ENCODE assay signal across 1 cellular context in genomic region chr20:1813101-1813529, GRCh38.
A peak's percentile ranks its signal among the peaks of the same experiment; 100 is the strongest.
TF ChIP-seq lines count a peak whose summit lies in the region.

No MANE protein-coding gene starts in this region.

TF ChIP-seq in HEK293, 187 proteins besides CTCF, POLR2A, EP300 and RAD21 (continued from another document):
- TF ChIP-seq ZNF776 (tag by site-specific recombination; IDR thresholded peaks at IDR 0.05; ENCODE audit: borderline replicate concordance) (no peak), ZNF561 (tag by site-specific recombination; IDR thresholded peaks at IDR 0.05; ENCODE audit: borderline replicate concordance) (no peak), ZNF366 (tag by site-specific recombination; conservative IDR thresholded peaks at IDR 0.05) (no peak), ZBTB48 (tag by site-specific recombination; IDR thresholded peaks at IDR 0.05) (no peak), EGR2 (tag by site-specific recombination; IDR thresholded peaks at IDR 0.05; ENCODE audit: low read depth) (0 out of 2 replicates have a peak, but pooled peaks have one; percentile 6), ZNF2 (tag by site-specific recombination; IDR thresholded peaks at IDR 0.05) (no peak), ZNF660 (tag by site-specific recombination; IDR thresholded peaks at IDR 0.05) (peak; percentile 95), ZNF629 (tag by site-specific recombination; IDR thresholded peaks at IDR 0.05) (peak; percentile 46; the same call in 1 of the 2 replicates), ELK4 (IDR thresholded peaks at IDR 0.05; ENCODE audit: borderline replicate concordance, low read depth, low read length) (no peak), ZNF544 (tag by site-specific recombination; IDR thresholded peaks at IDR 0.05) (no peak), ZNF530 (tag by site-specific recombination; IDR thresholded peaks at IDR 0.05; ENCODE audit: low read depth) (no peak), ZNF121 (tag by site-specific recombination; IDR thresholded peaks at IDR 0.05) (no peak), ZNF10 (tag by site-specific recombination; IDR thresholded peaks at IDR 0.05) (no peak), ZNF202 (tag by site-specific recombination; IDR thresholded peaks at IDR 0.05; ENCODE audit: borderline replicate concordance) (no peak), ZNF433 (tag by site-specific recombination; IDR thresholded peaks at IDR 0.05; ENCODE audit: low read depth) (no peak), ZBTB44 (tag by site-specific recombination; IDR thresholded peaks at IDR 0.05) (no peak), ZNF48 (tag by site-specific recombination; IDR thresholded peaks at IDR 0.05) (no peak), ZNF140 (tag by site-specific recombination; IDR thresholded peaks at IDR 0.05) (no peak), ZIC2 (tag by site-specific recombination; IDR thresholded peaks at IDR 0.05) (0 out of 2 replicates have a peak, but pooled peaks have one; percentile 7), ZNF146 (tag by site-specific recombination; IDR thresholded peaks at IDR 0.05) (no peak), ZNF223 (tag by site-specific recombination; IDR thresholded peaks at IDR 0.05) (no peak), ZNF354C (tag by site-specific recombination; IDR thresholded peaks at IDR 0.05; ENCODE audit: borderline replicate concordance, low read depth) (no peak), OSR2 (tag by site-specific recombination; IDR thresholded peaks at IDR 0.05) (0 out of 2 replicates have a peak, but pooled peaks have one; percentile 30), ZNF148 (tag by site-specific recombination; IDR thresholded peaks at IDR 0.05; ENCODE audit: borderline replicate concordance) (no peak), ZNF571 (tag by site-specific recombination; IDR thresholded peaks at IDR 0.05) (no peak), KLF16 (tag by site-specific recombination; IDR thresholded peaks at IDR 0.05) (no peak), FEZF1 (tag by site-specific recombination; IDR thresholded peaks at IDR 0.05) (peak; percentile 12; the same call in 1 of the 2 replicates), KLF9 (tag by site-specific recombination; IDR thresholded peaks at IDR 0.05; ENCODE audit: low read depth) (no peak), SP2 (tag by site-specific recombination; IDR thresholded peaks at IDR 0.05) (no peak), SP7 (tag by site-specific recombination; IDR thresholded peaks at IDR 0.05) (no peak), ZBTB21 (tag by site-specific recombination; IDR thresholded peaks at IDR 0.05) (no peak), ZNF335 (tag by site-specific recombination; conservative IDR thresholded peaks at IDR 0.05) (peak; percentile 26; the same call in 1 of the 2 replicates), ZNF596 (tag by site-specific recombination; IDR thresholded peaks at IDR 0.05) (no peak), ZNF292 (tag by site-specific recombination; IDR thresholded peaks at IDR 0.05; ENCODE audit: borderline replicate concordance, low read depth) (no peak), ZNF621 (tag by site-specific recombination; IDR thresholded peaks at IDR 0.05) (no peak), ZNF626 (tag by site-specific recombination; IDR thresholded peaks at IDR 0.05) (no peak), ZSCAN16 (tag by site-specific recombination; IDR thresholded peaks at IDR 0.05) (no peak), SP3 (tag by site-specific recombination; IDR thresholded peaks at IDR 0.05) (no peak), ZNF37A (tag by site-specific recombination; IDR thresholded peaks at IDR 0.05) (no peak), ZNF747 (tag by site-specific recombination; IDR thresholded peaks at IDR 0.05) (no peak), ZNF549 (tag by site-specific recombination; IDR thresholded peaks at IDR 0.05) (no peak), ZEB2 (tag by site-specific recombination; IDR thresholded peaks at IDR 0.05) (peak; percentile 48; the same call in 1 of the 2 replicates), MYNN (tag by site-specific recombination; IDR thresholded peaks at IDR 0.05; ENCODE audit: borderline replicate concordance) (no peak)
- TF ChIP-seq, protein P1, sequence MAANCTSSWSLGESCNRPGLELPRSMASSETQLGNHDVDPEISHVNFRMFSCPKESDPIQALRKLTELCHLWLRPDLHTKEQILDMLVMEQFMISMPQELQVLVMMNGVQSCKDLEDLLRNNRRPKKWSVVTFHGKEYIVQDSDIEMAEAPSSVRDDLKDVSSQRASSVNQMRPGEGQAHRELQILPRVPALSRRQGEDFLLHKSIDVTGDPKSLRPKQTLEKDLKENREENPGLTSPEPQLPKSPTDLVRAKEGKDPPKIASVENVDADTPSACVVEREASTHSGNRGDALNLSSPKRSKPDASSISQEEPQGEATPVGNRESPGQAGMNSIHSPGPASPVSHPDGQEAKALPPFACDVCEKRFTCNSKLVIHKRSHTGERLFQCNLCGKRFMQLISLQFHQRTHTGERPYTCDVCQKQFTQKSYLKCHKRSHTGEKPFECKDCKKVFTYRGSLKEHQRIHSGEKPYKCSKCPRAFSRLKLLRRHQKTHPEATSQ (tag by site-specific recombination; IDR thresholded peaks at IDR 0.05), result no peak
- TF ChIP-seq, protein P2, sequence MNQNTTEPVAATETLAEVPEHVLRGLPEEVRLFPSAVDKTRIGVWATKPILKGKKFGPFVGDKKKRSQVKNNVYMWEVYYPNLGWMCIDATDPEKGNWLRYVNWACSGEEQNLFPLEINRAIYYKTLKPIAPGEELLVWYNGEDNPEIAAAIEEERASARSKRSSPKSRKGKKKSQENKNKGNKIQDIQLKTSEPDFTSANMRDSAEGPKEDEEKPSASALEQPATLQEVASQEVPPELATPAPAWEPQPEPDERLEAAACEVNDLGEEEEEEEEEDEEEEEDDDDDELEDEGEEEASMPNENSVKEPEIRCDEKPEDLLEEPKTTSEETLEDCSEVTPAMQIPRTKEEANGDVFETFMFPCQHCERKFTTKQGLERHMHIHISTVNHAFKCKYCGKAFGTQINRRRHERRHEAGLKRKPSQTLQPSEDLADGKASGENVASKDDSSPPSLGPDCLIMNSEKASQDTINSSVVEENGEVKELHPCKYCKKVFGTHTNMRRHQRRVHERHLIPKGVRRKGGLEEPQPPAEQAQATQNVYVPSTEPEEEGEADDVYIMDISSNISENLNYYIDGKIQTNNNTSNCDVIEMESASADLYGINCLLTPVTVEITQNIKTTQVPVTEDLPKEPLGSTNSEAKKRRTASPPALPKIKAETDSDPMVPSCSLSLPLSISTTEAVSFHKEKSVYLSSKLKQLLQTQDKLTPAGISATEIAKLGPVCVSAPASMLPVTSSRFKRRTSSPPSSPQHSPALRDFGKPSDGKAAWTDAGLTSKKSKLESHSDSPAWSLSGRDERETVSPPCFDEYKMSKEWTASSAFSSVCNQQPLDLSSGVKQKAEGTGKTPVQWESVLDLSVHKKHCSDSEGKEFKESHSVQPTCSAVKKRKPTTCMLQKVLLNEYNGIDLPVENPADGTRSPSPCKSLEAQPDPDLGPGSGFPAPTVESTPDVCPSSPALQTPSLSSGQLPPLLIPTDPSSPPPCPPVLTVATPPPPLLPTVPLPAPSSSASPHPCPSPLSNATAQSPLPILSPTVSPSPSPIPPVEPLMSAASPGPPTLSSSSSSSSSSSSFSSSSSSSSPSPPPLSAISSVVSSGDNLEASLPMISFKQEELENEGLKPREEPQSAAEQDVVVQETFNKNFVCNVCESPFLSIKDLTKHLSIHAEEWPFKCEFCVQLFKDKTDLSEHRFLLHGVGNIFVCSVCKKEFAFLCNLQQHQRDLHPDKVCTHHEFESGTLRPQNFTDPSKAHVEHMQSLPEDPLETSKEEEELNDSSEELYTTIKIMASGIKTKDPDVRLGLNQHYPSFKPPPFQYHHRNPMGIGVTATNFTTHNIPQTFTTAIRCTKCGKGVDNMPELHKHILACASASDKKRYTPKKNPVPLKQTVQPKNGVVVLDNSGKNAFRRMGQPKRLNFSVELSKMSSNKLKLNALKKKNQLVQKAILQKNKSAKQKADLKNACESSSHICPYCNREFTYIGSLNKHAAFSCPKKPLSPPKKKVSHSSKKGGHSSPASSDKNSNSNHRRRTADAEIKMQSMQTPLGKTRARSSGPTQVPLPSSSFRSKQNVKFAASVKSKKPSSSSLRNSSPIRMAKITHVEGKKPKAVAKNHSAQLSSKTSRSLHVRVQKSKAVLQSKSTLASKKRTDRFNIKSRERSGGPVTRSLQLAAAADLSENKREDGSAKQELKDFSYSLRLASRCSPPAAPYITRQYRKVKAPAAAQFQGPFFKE (tag by site-specific recombination; IDR thresholded peaks at IDR 0.05; ENCODE audit: borderline replicate concordance), result no peak
- TF ChIP-seq, protein P3, sequence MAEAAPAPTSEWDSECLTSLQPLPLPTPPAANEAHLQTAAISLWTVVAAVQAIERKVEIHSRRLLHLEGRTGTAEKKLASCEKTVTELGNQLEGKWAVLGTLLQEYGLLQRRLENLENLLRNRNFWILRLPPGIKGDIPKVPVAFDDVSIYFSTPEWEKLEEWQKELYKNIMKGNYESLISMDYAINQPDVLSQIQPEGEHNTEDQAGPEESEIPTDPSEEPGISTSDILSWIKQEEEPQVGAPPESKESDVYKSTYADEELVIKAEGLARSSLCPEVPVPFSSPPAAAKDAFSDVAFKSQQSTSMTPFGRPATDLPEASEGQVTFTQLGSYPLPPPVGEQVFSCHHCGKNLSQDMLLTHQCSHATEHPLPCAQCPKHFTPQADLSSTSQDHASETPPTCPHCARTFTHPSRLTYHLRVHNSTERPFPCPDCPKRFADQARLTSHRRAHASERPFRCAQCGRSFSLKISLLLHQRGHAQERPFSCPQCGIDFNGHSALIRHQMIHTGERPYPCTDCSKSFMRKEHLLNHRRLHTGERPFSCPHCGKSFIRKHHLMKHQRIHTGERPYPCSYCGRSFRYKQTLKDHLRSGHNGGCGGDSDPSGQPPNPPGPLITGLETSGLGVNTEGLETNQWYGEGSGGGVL (tag by site-specific recombination; IDR thresholded peaks at IDR 0.05), result peak; percentile 54
- TF ChIP-seq, protein P4, sequence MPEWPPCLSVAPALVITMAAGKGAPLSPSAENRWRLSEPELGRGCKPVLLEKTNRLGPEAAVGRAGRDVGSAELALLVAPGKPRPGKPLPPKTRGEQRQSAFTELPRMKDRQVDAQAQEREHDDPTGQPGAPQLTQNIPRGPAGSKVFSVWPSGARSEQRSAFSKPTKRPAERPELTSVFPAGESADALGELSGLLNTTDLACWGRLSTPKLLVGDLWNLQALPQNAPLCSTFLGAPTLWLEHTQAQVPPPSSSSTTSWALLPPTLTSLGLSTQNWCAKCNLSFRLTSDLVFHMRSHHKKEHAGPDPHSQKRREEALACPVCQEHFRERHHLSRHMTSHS (tag by site-specific recombination; IDR thresholded peaks at IDR 0.05), result no peak
